ENCODE assay signal across 10 cellular contexts in genomic region chr14:94936411-94936892, GRCh38.
DNase-seq lines count a peak whose midpoint lies in the region; TF ChIP-seq lines count a peak whose summit lies in the region.
"Had no signal": no experiment of that assay in that cellular context is flagged by ENCODE, and none has a peak within 500 bp of the region (broad histone marks: within the 10 kb centered on the region; RNA-seq: fewer than 3 reads in every experiment).

No MANE protein-coding gene starts in this region.

- DNase-seq in DMS53 (lab: John Stamatoyannopoulos, UW) (peak; percentile 5), DMS53 treated with DMSO at 0.1 percent for 48 hours (lab: John Stamatoyannopoulos, UW; ENCODE audit: unreplicated experiment) (no peak), cerebellum (ENCODE audit: low spot score) (peak; percentile 45), middle frontal gyrus (ENCODE audit: extremely low spot score, low spot score) (peak; percentile 20), vagina (ENCODE audit: extremely low spot score in 2 of 2) (no peak), RPMI8226 (no peak), activated gamma-delta T cell treated with Interleukin-2 at 50 U/mL for 16 hours (no peak)
- no peak for DNase-seq in activated effector memory CD4-positive, alpha-beta T cell treated with Interleukin-2 at 50 U/mL for 16 hours

- no peak for TF ChIP-seq CTCF in vagina (IDR thresholded peaks at IDR 0.05)

- no peaks in the 10 kb centered on the region for H3K27me3 ChIP-seq in vagina

- H3K4me1 ChIP-seq in vagina = peaks cover 35% of the 10 kb centered on the region

- H3K27ac ChIP-seq in vagina = peak overlapping the region; percentile 76
- H3K27ac ChIP-seq: 22Rv1, cardiac muscle cell had no signal

- peak overlapping the region; percentile 17 to 33 for H3K4me3 ChIP-seq in vagina
- H3K4me3 ChIP-seq: cardiac muscle cell had no signal

- H3K36me3 ChIP-seq in vagina = no peaks in the 10 kb centered on the region
- H3K36me3 ChIP-seq: cardiac muscle cell had no signal

- H3K9me3 ChIP-seq in vagina = no peaks in the 10 kb centered on the region

- intact Hi-C loops in vagina (cut with DNase I) = no loop called here

- TF ChIP-seq POLR2A in vagina (IDR thresholded peaks at IDR 0.05) = no peak

Comparison
In these comparisons a context has a peak if more than half of its experiments do, and no peak if none do; other contexts are left out.
1. DNase-seq: peak in DMS53 (single experiment), cerebellum (single experiment) and middle frontal gyrus (single experiment); none in DMS53 treated with DMSO at 0.1 percent for 48 hours (single experiment), vagina (0 of 2), RPMI8226 (single experiment), activated gamma-delta T cell treated with Interleukin-2 at 50 U/mL for 16 hours (single experiment) and activated effector memory CD4-positive, alpha-beta T cell treated with Interleukin-2 at 50 U/mL for 16 hours (single experiment).